In genomic region chr4:112516076-112516385, GRCh38 we compare ENCODE assay signal across 10 cellular contexts. TPM values are rescaled to one million over a fixed set of nuclear protein-coding genes. Genes with fewer than 3 reads are reported as not detected.
DNase-seq lines count a peak whose midpoint lies in the region; ATAC-seq, FAIRE-seq and TF ChIP-seq lines count a peak whose summit lies in the region.
"Had no signal": no experiment of that assay in that cellular context is flagged by ENCODE, and none has a peak within 500 bp of the region (broad histone marks: within the 10 kb centered on the region; RNA-seq: fewer than 3 reads in every experiment).

Gene NEUROG2, minus strand, starts transcription at chr4:112516180. Its CDS starts 705 bp downstream, at chr4:112515475.

- H3K4me3 ChIP-seq in HUES6 (ENCODE audit: low read depth, low read length), result peak within 1 kb of the TSS; percentile 73
- peak within 1 kb of the TSS; percentile 41 for H3K4me3 ChIP-seq in bronchial epithelial cell (ENCODE audit: low read depth, low read length)
- peak within 1 kb of the TSS; percentile 32 for H3K4me3 ChIP-seq in mononuclear cell (ENCODE audit: low read length)

- H3K27ac ChIP-seq in 22Rv1 (peak within 1 kb of the TSS; percentile 59), HUES6 (ENCODE audit: low read depth, low read length) (no peak within 1 kb of the TSS)
- H3K27ac ChIP-seq: epithelial cell of prostate had no signal

- H3K4me1 ChIP-seq in HUES6 (ENCODE audit: control insufficient read depth, insufficient read depth, low read length), result peaks cover 38% of the 10 kb centered on the region
- H3K4me1 ChIP-seq in mononuclear cell (ENCODE audit: insufficient read depth, low read length), result peaks cover 49% of the 10 kb centered on the region

- TF ChIP-seq CTCF in 22Rv1 (IDR thresholded peaks at IDR 0.05) (no peak), bronchial epithelial cell (IDR thresholded peaks at IDR 0.05; ENCODE audit: insufficient read depth, low read length, severe bottlenecking) (no peak)

- no peak within 1 kb of the TSS for H3K9ac ChIP-seq in HUES6 (ENCODE audit: low read length)

- FAIRE-seq in bronchial epithelial cell (lab: Jason Lieb, UNC), result no peak
- FAIRE-seq: G401.6 had no signal

- H3K9me3 ChIP-seq in HUES6 (ENCODE audit: control insufficient read depth, insufficient read depth, low read depth, low read length), result no peaks in the 10 kb centered on the region
- no peaks in the 10 kb centered on the region for H3K9me3 ChIP-seq in mononuclear cell (ENCODE audit: low read depth, low read length)

- ATAC-seq in HG03354 (IDR thresholded peaks at IDR 0.05; ENCODE audit: poor library complexity, severe bottlenecking, unreplicated experiment), result no peak
- no peak for ATAC-seq in HG02588 (IDR thresholded peaks at IDR 0.05; ENCODE audit: unreplicated experiment)

- H3K27me3 ChIP-seq in HUES6 (ENCODE audit: control insufficient read depth, insufficient read depth, low read length) (peaks cover 100% of the 10 kb centered on the region), bronchial epithelial cell (ENCODE audit: control insufficient read depth, insufficient read depth, low read length) (peaks cover 77% of the 10 kb centered on the region), mononuclear cell (ENCODE audit: insufficient read depth, low read length) (peaks cover 95% of the 10 kb centered on the region)

- no peaks in the 10 kb centered on the region for H3K36me3 ChIP-seq in HUES6 (ENCODE audit: control insufficient read depth, insufficient read depth, low read length)
- no peaks in the 10 kb centered on the region for H3K36me3 ChIP-seq in bronchial epithelial cell (ENCODE audit: control insufficient read depth, insufficient read depth, low read length)

- DNase-seq in bronchial epithelial cell (ENCODE audit: low read depth) (no peak), SIG-M5 treated with dmso at 0.1 percent for 504 hours (lab: John Stamatoyannopoulos, UW; ENCODE audit: unreplicated experiment) (no peak), globus pallidus (ENCODE audit: low spot score) (no peak)

RNA-seq across cellular contexts. Expression of gene NEUROG2, which starts in this region (rescaled TPM):
- total RNA-seq in bronchial epithelial cell, result not detected in 2 replicates
- not detected for total RNA-seq in mononuclear cell
